Comparison of ENCODE assay signal across 7 cellular contexts in the genomic region with DNA sequence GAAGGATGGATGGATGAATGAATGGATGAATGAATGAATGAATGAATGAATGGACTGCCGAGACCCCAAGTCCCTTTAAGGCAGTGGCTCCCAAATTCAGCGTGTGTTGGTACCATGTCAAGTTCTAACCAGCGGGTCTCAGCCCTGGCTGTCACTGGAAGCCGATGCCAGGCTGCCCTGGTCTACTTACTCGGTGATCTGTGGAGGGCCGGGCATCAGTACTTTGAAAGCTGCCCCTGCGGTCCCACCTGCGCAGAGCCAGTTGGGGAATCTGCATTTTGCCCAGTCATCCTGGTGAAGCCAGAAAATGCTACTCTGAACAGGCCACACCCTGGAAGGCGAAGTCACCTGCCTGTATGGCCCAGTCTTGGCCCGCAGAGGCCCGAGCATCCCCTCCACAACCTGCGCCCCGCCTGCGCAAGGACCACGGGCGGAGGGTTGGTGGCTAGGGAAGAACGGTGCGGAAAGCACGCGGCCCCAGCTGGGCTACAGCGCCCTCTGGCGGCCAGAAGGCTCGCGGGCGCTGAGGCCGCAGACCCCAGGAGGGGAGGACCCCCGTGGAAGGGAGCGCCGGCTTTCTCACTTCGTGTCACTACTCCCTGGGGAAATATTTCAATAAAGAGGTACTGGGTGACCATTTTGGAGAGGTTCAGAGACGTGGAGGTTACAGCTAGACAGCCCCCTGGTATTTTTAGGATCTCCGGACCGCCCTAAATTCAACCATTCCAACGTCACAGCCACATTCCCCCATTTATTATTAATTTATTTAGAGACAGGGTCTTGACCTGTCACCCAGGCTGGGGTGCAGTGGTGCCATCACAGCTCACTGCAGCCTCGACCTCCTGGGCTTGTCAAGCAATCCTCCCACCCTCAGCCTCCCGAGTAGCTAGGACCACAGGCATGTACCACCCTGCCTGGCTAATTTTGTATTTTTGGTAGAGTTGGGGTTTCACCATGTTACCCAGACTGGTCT. TPM values are rescaled to one million over a fixed set of nuclear protein-coding genes. Genes with fewer than 3 reads are reported as not detected.
DNase-seq lines count a peak whose midpoint lies in the region; ATAC-seq, FAIRE-seq and TF ChIP-seq lines count a peak whose summit lies in the region.

No MANE protein-coding gene starts in this region.

- peak; percentile 96 for TF ChIP-seq CTCF in LNCaP clone FGC (IDR thresholded peaks at IDR 0.05; ENCODE audit: control insufficient read depth, extremely low read depth, insufficient read depth)
- TF ChIP-seq CTCF in lower lobe of right lung (IDR thresholded peaks at IDR 0.05) = peak; percentile 99

- peaks cover 27% of the 10 kb centered on the region for H3K4me1 ChIP-seq in lower lobe of right lung

- H3K9me3 ChIP-seq in lower lobe of right lung = no peaks in the 10 kb centered on the region

- no peaks in the 10 kb centered on the region for H3K27me3 ChIP-seq in lower lobe of right lung (ENCODE audit: low read depth)

- H3K27ac ChIP-seq in lower lobe of right lung = no peak overlapping the region

- no peak for TF ChIP-seq POLR2A in GM12892 (IDR thresholded peaks at IDR 0.05; ENCODE audit: low read depth, low read length)

- FAIRE-seq in GM12892 (lab: Jason Lieb, UNC) = peak; percentile 85

- intact Hi-C loops in lower lobe of right lung (cut with DNase I) = no loop called here

- H3K4me3 ChIP-seq in LNCaP clone FGC (ENCODE audit: low read depth, low read length) (no peak overlapping the region), lower lobe of right lung (no peak overlapping the region)

- ATAC-seq in lower lobe of right lung (peak; percentile 84), GM21390 (IDR thresholded peaks at IDR 0.05; ENCODE audit: unreplicated experiment) (no peak)

- H3K36me3 ChIP-seq in lower lobe of right lung = peaks cover 31% of the 10 kb centered on the region

- DNase-seq in GM12892 (ENCODE audit: insufficient read length) (peak; percentile 66), LNCaP clone FGC (ENCODE audit: low read depth) (no peak), cerebellum (ENCODE audit: low spot score) (peak; percentile 53), lower lobe of right lung (peak; percentile 75)
- peak; percentile 23 for DNase-seq in activated CD4-positive, CD25-positive, alpha-beta regulatory T cell treated with anti-CD3 and anti-CD28 coated beads, Interleukin-2, amount 50 U/mL, for 16 hours (ENCODE audit: low read depth, low spot score)
- peak; percentile 34 to 48 for DNase-seq in stimulated activated CD8-positive, alpha-beta memory T cell treated with anti-CD3 and anti-CD28 coated beads, Interleukin-2, amount 100 ng/mL, for 48 hours (ENCODE audit: low read depth in 2 of 2)

RNA-seq across cellular contexts. Expression of gene PRKCD, which starts 34.9 kb away (rescaled TPM):
- polyA plus RNA-seq in GM12892 (2012; ENCODE audit: missing spikeins) = 46.9 TPM
- total RNA-seq in cerebellum (0.73 TPM), lower lobe of right lung (103 TPM)

RNA-seq across cellular contexts. Expression of gene TKT, which starts 59.9 kb away (rescaled TPM):
- polyA plus RNA-seq in GM12892 (2012; ENCODE audit: missing spikeins) = 126 TPM
- total RNA-seq in cerebellum (71.4 TPM), lower lobe of right lung (437 TPM)

Comparison
In these comparisons a context has a peak if more than half of its experiments do, and no peak if none do; other contexts are left out.
1. RNA of gene PRKCD, which starts 34.9 kb away (total RNA-seq): 103 TPM in lower lobe of right lung (single experiment); 0.73 TPM in cerebellum (single experiment); every median in the first group is over 10 times any median in the second.